ENCODE assay signal across 8 cellular contexts in genomic region chr12:79935021-79935623, GRCh38. TPM values are rescaled to one million over a fixed set of nuclear protein-coding genes. Genes with fewer than 3 reads are reported as not detected.
DNase-seq lines count a peak whose midpoint lies in the region; ATAC-seq and TF ChIP-seq lines count a peak whose summit lies in the region.

TSS of gene PPP1R12A (minus strand) at chr12:79935097. CDS start at chr12:79934931, 166 bp downstream.

- DNase-seq in Caco-2: peak; percentile 97
- peak; percentile 18 to 95 (median 90) for DNase-seq in HUDEP-2 (lab: John Stamatoyannopoulos, UW; ENCODE audit: unreplicated experiment in 76 of 76)
- DNase-seq in NT2/D1 (ENCODE audit: low read depth, low spot score): peak; percentile 97
- DNase-seq in activated CD8-positive, alpha-beta memory T cell treated with anti-CD3 and anti-CD28 coated beads, Interleukin-2, amount 50 U/mL, for 1 hour (ENCODE audit: extremely low read depth): peak; percentile 80
- DNase-seq in endodermal cell: peak; percentile 100
- DNase-seq in mesenteric fat pad (ENCODE audit: low spot score): peak; percentile 99
- peak; percentile 91 for DNase-seq in stimulated activated CD8-positive, alpha-beta memory T cell treated with anti-CD3 and anti-CD28 coated beads, Interleukin-15, amount 100 ng/mL, for 24 hours (ENCODE audit: low read depth)

- peak within 1 kb of the TSS; percentile 93 for H3K27ac ChIP-seq in endodermal cell (ENCODE audit: low read depth, low read length)

- H3K27ac Mint-ChIP-seq in Caco-2 (ENCODE audit: unreplicated experiment) (peak within 1 kb of the TSS; percentile 71), endodermal cell (peak within 1 kb of the TSS; percentile 100)

- TF ChIP-seq CTCF in Caco-2 (IDR thresholded peaks at IDR 0.05; ENCODE audit: insufficient read depth in 1 of 2, low read depth in 1 of 2, low read length in 1 of 2, severe bottlenecking in 1 of 2, unreplicated experiment in 1 of 2) (no peak), endodermal cell (conservative IDR thresholded peaks at IDR 0.05) (peak; percentile 45)

- peak within 1 kb of the TSS; percentile 100 for H3K4me3 ChIP-seq in Caco-2 (ENCODE audit: low read depth, low read length)
- peak within 1 kb of the TSS; percentile 100 for H3K4me3 ChIP-seq in NT2/D1 (ENCODE audit: insufficient read length, low read depth)
- peak within 1 kb of the TSS; percentile 96 for H3K4me3 ChIP-seq in endodermal cell (ENCODE audit: low read length)

- peaks cover 5% of the 10 kb centered on the region for H3K4me1 Mint-ChIP-seq in Caco-2 (ENCODE audit: low read depth, unreplicated experiment)
- peaks cover 30% of the 10 kb centered on the region for H3K4me1 Mint-ChIP-seq in endodermal cell

- H3K9me3 ChIP-seq in Caco-2 (no peaks in the 10 kb centered on the region), NT2/D1 (ENCODE audit: insufficient read depth, low read length) (no peaks in the 10 kb centered on the region), endodermal cell (ENCODE audit: control insufficient read depth, low read length) (peaks cover under 1% of the 10 kb centered on the region)

- intact Hi-C loops in Caco-2 (cut with micrococcal nuclease; ENCODE audit: unreplicated experiment): loop anchor here (2.0 to 5.0 kb wide), 4 partner anchors 48 to 518 kb away; no protein-coding TSS in a partner anchor

- POLR2A ChIA-PET in Caco-2 (lab: Charles Lee): no interaction called here

- no peaks in the 10 kb centered on the region for H3K27me3 Mint-ChIP-seq in Caco-2 (ENCODE audit: insufficient read depth, unreplicated experiment)
- H3K27me3 Mint-ChIP-seq in endodermal cell (ENCODE audit: insufficient read depth): no peaks in the 10 kb centered on the region

- BruUV-seq in Caco-2 (replicated peaks; lab: Mats Ljungman, UMichigan): no TSS peak

- H3K4me1 ChIP-seq in Caco-2 (peaks cover 10% of the 10 kb centered on the region; the same call in 1 of the 2 replicates), NT2/D1 (ENCODE audit: insufficient read depth, insufficient read length) (no peaks in the 10 kb centered on the region), endodermal cell (ENCODE audit: control insufficient read depth, insufficient read depth, low read length) (no peaks in the 10 kb centered on the region)

- H3K4me3 Mint-ChIP-seq in Caco-2 (ENCODE audit: unreplicated experiment): peak within 1 kb of the TSS; percentile 83
- H3K4me3 Mint-ChIP-seq in endodermal cell: peak within 1 kb of the TSS; percentile 100

- peak; percentile 89 for ATAC-seq in GM21381 (IDR thresholded peaks at IDR 0.05; ENCODE audit: unreplicated experiment)

- H3K36me3 Mint-ChIP-seq in Caco-2 (ENCODE audit: insufficient read depth, unreplicated experiment) (peaks cover 19% of the 10 kb centered on the region), endodermal cell (ENCODE audit: low read depth) (peaks cover 1% of the 10 kb centered on the region)

- H3K9me3 Mint-ChIP-seq in Caco-2 (ENCODE audit: unreplicated experiment): no peaks in the 10 kb centered on the region
- no peaks in the 10 kb centered on the region for H3K9me3 Mint-ChIP-seq in endodermal cell

- H3K27me3 ChIP-seq in Caco-2 (replicated peaks; ENCODE audit: control insufficient read depth, insufficient read depth, low read length) (no peaks in the 10 kb centered on the region), NT2/D1 (ENCODE audit: insufficient read depth, insufficient read length) (no peaks in the 10 kb centered on the region), endodermal cell (ENCODE audit: control insufficient read depth, insufficient read depth, low read length, poor library complexity, severe bottlenecking) (no peaks in the 10 kb centered on the region)

- H3K36me3 ChIP-seq in Caco-2 (ENCODE audit: control insufficient read depth, insufficient read depth, low read length) (no peaks in the 10 kb centered on the region), NT2/D1 (ENCODE audit: insufficient read depth, insufficient read length, low read length) (peaks cover 5% of the 10 kb centered on the region), endodermal cell (ENCODE audit: control insufficient read depth, insufficient read depth, low read length) (peaks cover 3% of the 10 kb centered on the region)

- CTCF ChIA-PET in Caco-2 (lab: Charles Lee): no interaction called here

- H3K9ac ChIP-seq in NT2/D1 (ENCODE audit: insufficient read length, low read depth) (peak within 1 kb of the TSS; percentile 100), endodermal cell (ENCODE audit: extremely low read depth, low read length, poor library complexity, severe bottlenecking) (peak within 1 kb of the TSS; percentile 89)

- WGBS in endodermal cell (ENCODE audit: insufficient coverage in 1 of 2, insufficient read length in 1 of 2), 2 experiments: 0% methylated on average over 16 to 44 of the region's 44 CpGs

RNA-seq across cellular contexts. Expression of gene PPP1R12A, which starts in this region (rescaled TPM):
- 60.7 and 62.5 TPM in 2 replicates for total RNA-seq in Caco-2 (2022)
- 10 to 100 TPM; 80.0 to 94.7 TPM for total RNA-seq in endodermal cell
- polyA plus RNA-seq in endodermal cell (2013, experiment 1 of 2): 47.6 TPM
- polyA plus RNA-seq in endodermal cell (2013, experiment 2 of 2): 55.4 TPM
- total RNA-seq in mesenteric fat pad: 63.7 TPM

Comparison
In these comparisons a context has a peak if more than half of its experiments do, and no peak if none do; other contexts are left out.
1. Peak in every context shown above with its lines: DNase-seq, ATAC-seq, H3K4me3 ChIP-seq and H3K27ac ChIP-seq.